ENCODE assay signal across 27 cellular contexts in the genomic region with DNA sequence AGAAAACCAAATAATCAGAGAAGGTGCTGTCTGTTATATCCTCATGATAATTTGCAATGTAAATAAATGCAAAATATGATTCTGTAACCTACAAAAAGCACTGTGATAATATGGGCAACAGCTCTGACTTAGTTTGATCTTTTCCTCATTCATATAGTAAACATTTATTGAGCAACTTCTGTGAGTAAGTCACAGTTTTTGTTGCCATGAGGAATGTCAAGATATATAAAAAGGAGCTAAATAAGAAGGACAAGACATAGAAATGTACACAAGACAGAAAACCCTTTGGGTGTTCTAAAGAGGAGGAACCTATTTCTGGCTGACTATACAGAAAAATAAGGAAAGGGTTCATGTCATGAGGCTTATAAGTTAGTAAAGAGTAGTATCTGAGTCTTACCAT. TPM values are rescaled to one million over a fixed set of nuclear protein-coding genes. Genes with fewer than 3 reads are reported as not detected.
"Had no signal": no experiment of that assay in that cellular context is flagged by ENCODE, and none has a peak within 500 bp of the region (broad histone marks: within the 10 kb centered on the region; RNA-seq: fewer than 3 reads in every experiment).

No MANE protein-coding gene starts in this region.

- ATAC-seq: activated CD8-positive, alpha-beta T cell treated with anti-CD3 and anti-CD28 coated beads for 36 hours; activated naive CD4-positive, alpha-beta T cell treated with anti-CD3 and anti-CD28 coated beads, Interleukin-2, amount 50 U/mL, for 72 hours; activated T-cell treated with anti-CD3 and anti-CD28 coated beads, Interleukin-2, amount 50 U/mL, for 4 hours; activated T-helper 17 cell treated with anti-CD3 and anti-CD28 coated beads, Interleukin-2, amount 50 U/mL, for 72 hours; heart right ventricle; left ventricle myocardium superior; sciatic nerve; stimulated activated memory B cell treated with anti-CD40 and anti-IgM and Interleukin-4, amounts not matched to agents 10 μg/mL and 1 μg/mL and 100 μg/mL, for 72 hours; upper lobe of right lung had no signal

- H3K4me1 ChIP-seq: heart right ventricle, stomach, thyroid gland, upper lobe of right lung had no signal

- H3K4me2 ChIP-seq: smooth muscle cell had no signal

- H3K9me3 ChIP-seq: esophagus squamous epithelium, ovary, stomach, thyroid gland, upper lobe of right lung had no signal

- H3K36me3 ChIP-seq: esophagus squamous epithelium, heart right ventricle, ovary, stomach, thyroid gland, upper lobe of right lung had no signal

- DNase-seq: activated B cell treated with CpG ODN at 0.5 μM for 24 hours; activated CD4-positive, alpha-beta T cell treated with anti-CD3 and anti-CD28 coated beads, Interleukin-2, amount 50 U/mL, for 1 hour; activated CD8-positive, alpha-beta T cell treated with anti-CD3 and anti-CD28 coated beads for 36 hours; activated T-cell treated with anti-CD3 and anti-CD28 coated beads, Interleukin-2, amount 50 U/mL, for 4 hours; aorta; brain microvascular endothelial cell; dermis blood vessel endothelial cell; effector CD4-positive, alpha-beta T cell; esophagus squamous epithelium; foreskin fibroblast; heart right ventricle; islet precursor cell; left ventricle myocardium superior; ovary; stimulated activated CD4-positive, alpha-beta T cell treated with anti-CD3 and anti-CD28 coated beads, Interleukin-1b, Interleukin-23, amount 100 ng/mL, for 48 hours; stimulated activated CD4-positive, alpha-beta T cell treated with anti-CD3 and anti-CD28 coated beads, Interleukin-4, amount 100 ng/mL, for 4 hours; stimulated activated CD8-positive, alpha-beta memory T cell treated with anti-CD3 and anti-CD28 coated beads, Interleukin-4, amount 100 ng/mL, for 48 hours; stomach; T-helper 1 cell; thyroid gland; upper lobe of right lung had no signal

- H3K27me3 ChIP-seq: brain microvascular endothelial cell, esophagus squamous epithelium, heart right ventricle, ovary, stomach, thyroid gland, upper lobe of right lung had no signal

- H3K27ac ChIP-seq: brain microvascular endothelial cell, epithelial cell of prostate, esophagus squamous epithelium, heart right ventricle, ovary, stomach, thyroid gland, upper lobe of right lung had no signal

- H3K4me3 ChIP-seq: esophagus squamous epithelium, heart right ventricle, ovary, smooth muscle cell, stomach, thyroid gland, upper lobe of right lung had no signal

RNA-seq across cellular contexts. Expression of gene ARSJ, which starts 44.3 kb away (rescaled TPM):
- total RNA-seq: activated B cell treated with CpG ODN at 0.5 μM for 24 hours; activated CD8-positive, alpha-beta T cell treated with anti-CD3 and anti-CD28 coated beads for 36 hours had no signal
